In the genomic region with DNA sequence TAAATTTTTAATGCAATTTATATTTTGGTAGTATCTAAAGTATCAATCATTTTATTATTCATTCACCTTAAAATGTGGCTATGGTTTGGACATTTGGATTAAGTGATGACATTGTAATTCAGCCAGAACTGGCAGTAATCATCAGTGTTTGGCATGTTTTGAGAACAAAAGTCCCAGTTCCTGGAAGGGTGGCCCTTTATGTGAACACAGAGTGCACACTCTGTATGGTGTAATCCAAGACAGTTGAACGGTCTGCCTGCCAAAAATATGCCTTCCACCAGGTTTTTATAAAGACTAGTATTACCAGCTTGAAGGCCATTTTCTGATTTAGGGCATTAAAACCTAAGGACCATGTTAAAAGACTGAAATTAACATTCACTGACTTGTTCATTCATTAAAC, we compare ENCODE assay signal across 2 cellular contexts.
TF ChIP-seq lines count a peak whose summit lies in the region.

No MANE protein-coding gene starts in this region.

TF ChIP-seq in liver, 16 proteins besides CTCF, POLR2A, EP300 and RAD21 (continued from another document):
- TF ChIP-seq, protein P1, sequence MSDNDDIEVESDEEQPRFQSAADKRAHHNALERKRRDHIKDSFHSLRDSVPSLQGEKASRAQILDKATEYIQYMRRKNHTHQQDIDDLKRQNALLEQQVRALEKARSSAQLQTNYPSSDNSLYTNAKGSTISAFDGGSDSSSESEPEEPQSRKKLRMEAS (IDR thresholded peaks at IDR 0.05): peak; percentile 18
- no peak for TF ChIP-seq FOXA1 (IDR thresholded peaks at IDR 0.05)
- peak; percentile 75 to 81 for TF ChIP-seq HNF4A (conservative IDR thresholded peaks at IDR 0.05)
- TF ChIP-seq SP1 (IDR thresholded peaks at IDR 0.05): peak; percentile 73
- TF ChIP-seq JUND (IDR thresholded peaks at IDR 0.05): peak; percentile 16 to 23
- peak; percentile 50 for TF ChIP-seq YY1 (IDR thresholded peaks at IDR 0.05)
- no peak for TF ChIP-seq EGR1 (IDR thresholded peaks at IDR 0.05; ENCODE audit: low read depth in 2 of 2)
- TF ChIP-seq NR2F2 (IDR thresholded peaks at IDR 0.05): no peak
- TF ChIP-seq HNF4G (IDR thresholded peaks at IDR 0.05): peak; percentile 18
- TF ChIP-seq RXRA (IDR thresholded peaks at IDR 0.05): peak; percentile 62 to 74
- TF ChIP-seq, protein P2, sequence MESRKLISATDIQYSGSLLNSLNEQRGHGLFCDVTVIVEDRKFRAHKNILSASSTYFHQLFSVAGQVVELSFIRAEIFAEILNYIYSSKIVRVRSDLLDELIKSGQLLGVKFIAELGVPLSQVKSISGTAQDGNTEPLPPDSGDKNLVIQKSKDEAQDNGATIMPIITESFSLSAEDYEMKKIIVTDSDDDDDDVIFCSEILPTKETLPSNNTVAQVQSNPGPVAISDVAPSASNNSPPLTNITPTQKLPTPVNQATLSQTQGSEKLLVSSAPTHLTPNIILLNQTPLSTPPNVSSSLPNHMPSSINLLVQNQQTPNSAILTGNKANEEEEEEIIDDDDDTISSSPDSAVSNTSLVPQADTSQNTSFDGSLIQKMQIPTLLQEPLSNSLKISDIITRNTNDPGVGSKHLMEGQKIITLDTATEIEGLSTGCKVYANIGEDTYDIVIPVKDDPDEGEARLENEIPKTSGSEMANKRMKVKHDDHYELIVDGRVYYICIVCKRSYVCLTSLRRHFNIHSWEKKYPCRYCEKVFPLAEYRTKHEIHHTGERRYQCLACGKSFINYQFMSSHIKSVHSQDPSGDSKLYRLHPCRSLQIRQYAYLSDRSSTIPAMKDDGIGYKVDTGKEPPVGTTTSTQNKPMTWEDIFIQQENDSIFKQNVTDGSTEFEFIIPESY (IDR thresholded peaks at IDR 0.05): no peak
- TF ChIP-seq TAF1 (conservative IDR thresholded peaks at IDR 0.05): no peak
- TF ChIP-seq FOXA2 (IDR thresholded peaks at IDR 0.05): no peak
- TF ChIP-seq ATF3 (IDR thresholded peaks at IDR 0.05): peak; percentile 49

TF ChIP-seq in HepG2, 621 proteins besides CTCF, POLR2A, EP300 and RAD21 (continued from another document):
- TF ChIP-seq ZFP41 (CRISPR knock-in tag; IDR thresholded peaks at IDR 0.05; ENCODE audit: borderline replicate concordance) (no peak), HNF1A (IDR thresholded peaks at IDR 0.05; ENCODE audit: low read depth) (no peak), HNF1A (CRISPR knock-in tag; IDR thresholded peaks at IDR 0.05; ENCODE audit: borderline replicate concordance) (no peak), PAX8 (CRISPR knock-in tag; IDR thresholded peaks at IDR 0.05; ENCODE audit: borderline replicate concordance) (no peak), IKZF4 (CRISPR knock-in tag; IDR thresholded peaks at IDR 0.05; ENCODE audit: borderline replicate concordance, low read depth, not compliant biosample characterization) (no peak), ZNF329 (CRISPR knock-in tag; IDR thresholded peaks at IDR 0.05; ENCODE audit: low read depth) (no peak)
- TF ChIP-seq, protein P3, sequence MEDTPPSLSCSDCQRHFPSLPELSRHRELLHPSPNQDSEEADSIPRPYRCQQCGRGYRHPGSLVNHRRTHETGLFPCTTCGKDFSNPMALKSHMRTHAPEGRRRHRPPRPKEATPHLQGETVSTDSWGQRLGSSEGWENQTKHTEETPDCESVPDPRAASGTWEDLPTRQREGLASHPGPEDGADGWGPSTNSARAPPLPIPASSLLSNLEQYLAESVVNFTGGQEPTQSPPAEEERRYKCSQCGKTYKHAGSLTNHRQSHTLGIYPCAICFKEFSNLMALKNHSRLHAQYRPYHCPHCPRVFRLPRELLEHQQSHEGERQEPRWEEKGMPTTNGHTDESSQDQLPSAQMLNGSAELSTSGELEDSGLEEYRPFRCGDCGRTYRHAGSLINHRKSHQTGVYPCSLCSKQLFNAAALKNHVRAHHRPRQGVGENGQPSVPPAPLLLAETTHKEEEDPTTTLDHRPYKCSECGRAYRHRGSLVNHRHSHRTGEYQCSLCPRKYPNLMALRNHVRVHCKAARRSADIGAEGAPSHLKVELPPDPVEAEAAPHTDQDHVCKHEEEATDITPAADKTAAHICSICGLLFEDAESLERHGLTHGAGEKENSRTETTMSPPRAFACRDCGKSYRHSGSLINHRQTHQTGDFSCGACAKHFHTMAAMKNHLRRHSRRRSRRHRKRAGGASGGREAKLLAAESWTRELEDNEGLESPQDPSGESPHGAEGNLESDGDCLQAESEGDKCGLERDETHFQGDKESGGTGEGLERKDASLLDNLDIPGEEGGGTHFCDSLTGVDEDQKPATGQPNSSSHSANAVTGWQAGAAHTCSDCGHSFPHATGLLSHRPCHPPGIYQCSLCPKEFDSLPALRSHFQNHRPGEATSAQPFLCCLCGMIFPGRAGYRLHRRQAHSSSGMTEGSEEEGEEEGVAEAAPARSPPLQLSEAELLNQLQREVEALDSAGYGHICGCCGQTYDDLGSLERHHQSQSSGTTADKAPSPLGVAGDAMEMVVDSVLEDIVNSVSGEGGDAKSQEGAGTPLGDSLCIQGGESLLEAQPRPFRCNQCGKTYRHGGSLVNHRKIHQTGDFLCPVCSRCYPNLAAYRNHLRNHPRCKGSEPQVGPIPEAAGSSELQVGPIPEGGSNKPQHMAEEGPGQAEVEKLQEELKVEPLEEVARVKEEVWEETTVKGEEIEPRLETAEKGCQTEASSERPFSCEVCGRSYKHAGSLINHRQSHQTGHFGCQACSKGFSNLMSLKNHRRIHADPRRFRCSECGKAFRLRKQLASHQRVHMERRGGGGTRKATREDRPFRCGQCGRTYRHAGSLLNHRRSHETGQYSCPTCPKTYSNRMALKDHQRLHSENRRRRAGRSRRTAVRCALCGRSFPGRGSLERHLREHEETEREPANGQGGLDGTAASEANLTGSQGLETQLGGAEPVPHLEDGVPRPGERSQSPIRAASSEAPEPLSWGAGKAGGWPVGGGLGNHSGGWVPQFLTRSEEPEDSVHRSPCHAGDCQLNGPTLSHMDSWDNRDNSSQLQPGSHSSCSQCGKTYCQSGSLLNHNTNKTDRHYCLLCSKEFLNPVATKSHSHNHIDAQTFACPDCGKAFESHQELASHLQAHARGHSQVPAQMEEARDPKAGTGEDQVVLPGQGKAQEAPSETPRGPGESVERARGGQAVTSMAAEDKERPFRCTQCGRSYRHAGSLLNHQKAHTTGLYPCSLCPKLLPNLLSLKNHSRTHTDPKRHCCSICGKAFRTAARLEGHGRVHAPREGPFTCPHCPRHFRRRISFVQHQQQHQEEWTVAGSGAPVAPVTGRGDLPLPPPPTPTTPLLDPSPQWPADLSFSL (CRISPR knock-in tag; IDR thresholded peaks at IDR 0.05): no peak
TF ChIP-seq in HepG2: peak in this region for 0.
